In genomic region chr3:38823186-38823585, GRCh38 we compare ENCODE assay signal across 11 cellular contexts. TPM values are rescaled to one million over a fixed set of nuclear protein-coding genes. Genes with fewer than 3 reads are reported as not detected.
"Had no signal": no experiment of that assay in that cellular context is flagged by ENCODE, and none has a peak within 500 bp of the region (broad histone marks: within the 10 kb centered on the region; RNA-seq: fewer than 3 reads in every experiment).

No MANE protein-coding gene starts in this region.

- ATAC-seq: HepG2, K562 had no signal

- H3K9ac ChIP-seq: KMS-11 had no signal

- DNase-seq: KBM-7, KG1 had no signal

- FAIRE-seq: HepG2, HTR-8/SVneo, K562 had no signal

- H3K4me2 ChIP-seq: KMS-11 had no signal

- H3K4me3 ChIP-seq: K562 had no signal

- H3K27ac ChIP-seq: HL-60, KMS-11 had no signal

RNA-seq across cellular contexts. Expression of gene SCN10A, which starts 7.2 kb away (rescaled TPM):
- total RNA-seq: HepG2, HT-29, HT1080, IMR-90, K562 had no signal
- polyA plus RNA-seq: HepG2, IgD-negative memory B cell, IMR-90, K562 had no signal
